ENCODE assay signal across 11 cellular contexts in genomic region chr4:26015133-26015651, GRCh38.
DNase-seq lines count a peak whose midpoint lies in the region; ATAC-seq and TF ChIP-seq lines count a peak whose summit lies in the region.
"Had no signal": no experiment of that assay in that cellular context is flagged by ENCODE, and none has a peak within 500 bp of the region (broad histone marks: within the 10 kb centered on the region; RNA-seq: fewer than 3 reads in every experiment).

No MANE protein-coding gene starts in this region.

- H3K4me3 ChIP-seq in choroid plexus epithelial cell (ENCODE audit: low read depth, low read length) (no peak overlapping the region), tibial nerve (no peak overlapping the region)

- ATAC-seq in GM18519 (IDR thresholded peaks at IDR 0.05; ENCODE audit: low FRiP score, unreplicated experiment), result no peak

- TF ChIP-seq EP300 in tibial nerve (IDR thresholded peaks at IDR 0.05), result peak in 1 of 2 donors; percentile 48

- no peaks in the 10 kb centered on the region for H3K36me3 ChIP-seq in tibial nerve

- 42 to 51% methylated on average over 7 of the region's 7 CpGs for WGBS in tibial nerve, 2 donors

- TF ChIP-seq CTCF in choroid plexus epithelial cell (conservative IDR thresholded peaks at IDR 0.05; ENCODE audit: low read depth, low read length), result no peak
- TF ChIP-seq CTCF in tibial nerve (IDR thresholded peaks at IDR 0.05), result no peak

- H3K9me3 ChIP-seq in tibial nerve, result no peaks in the 10 kb centered on the region

- H3K27ac ChIP-seq in tibial nerve, result peak overlapping the region in 2 of 4 donors; percentile 46 to 63
- H3K27ac ChIP-seq: 22Rv1 had no signal

- TF ChIP-seq POLR2A in tibial nerve (IDR thresholded peaks at IDR 0.05), result no peak

- DNase-seq in activated CD8-positive, alpha-beta memory T cell treated with anti-CD3 and anti-CD28 coated beads for 24 hours, result peak; percentile 43
- DNase-seq in activated CD8-positive, alpha-beta memory T cell treated with anti-CD3 and anti-CD28 coated beads, Interleukin-2, amount 50 U/mL, for 4 hours, result no peak
- DNase-seq in choroid plexus epithelial cell (ENCODE audit: low read depth) (peak; percentile 88), kidney tubule cell (ENCODE audit: low spot score) (peak; percentile 33), tibial nerve (ENCODE audit: low spot score in 2 of 2) (peak; percentile 55 to 60), NCI-H1092 (lab: John Stamatoyannopoulos, UW) (no peak)
- no peak for DNase-seq in central memory CD4-positive, alpha-beta T cell
- DNase-seq: activated B cell treated with CpG ODN at 0.5 μM for 24 hours, activated gamma-delta T cell treated with Interleukin-2 at 50 U/mL for 16 hours had no signal

- H3K4me1 ChIP-seq in tibial nerve, result peaks cover 0 to 29% (median 2%) of the 10 kb centered on the region in 4 donors

- H3K27me3 ChIP-seq in tibial nerve, result no peaks in the 10 kb centered on the region

Comparison
In these comparisons a context has a peak if more than half of its experiments do, and no peak if none do; other contexts are left out.
1. DNase-seq: peak in activated CD8-positive, alpha-beta memory T cell treated with anti-CD3 and anti-CD28 coated beads for 24 hours (single experiment), choroid plexus epithelial cell (single experiment), kidney tubule cell (single experiment) and tibial nerve (2 of 2); none in activated CD8-positive, alpha-beta memory T cell treated with anti-CD3 and anti-CD28 coated beads, Interleukin-2, amount 50 U/mL, for 4 hours (single experiment), central memory CD4-positive, alpha-beta T cell (single experiment) and NCI-H1092 (single experiment).